In genomic region chr7:137335814-137336213, GRCh38 we compare ENCODE assay signal across 20 cellular contexts. TPM values are rescaled to one million over a fixed set of nuclear protein-coding genes. Genes with fewer than 3 reads are reported as not detected.
DNase-seq lines count a peak whose midpoint lies in the region; ATAC-seq, FAIRE-seq and TF ChIP-seq lines count a peak whose summit lies in the region.
"Had no signal": no experiment of that assay in that cellular context is flagged by ENCODE, and none has a peak within 500 bp of the region (broad histone marks: within the 10 kb centered on the region; RNA-seq: fewer than 3 reads in every experiment).

No MANE protein-coding gene starts in this region.

- no peaks in the 10 kb centered on the region for H4K20me1 ChIP-seq in PC-3 (ENCODE audit: low read length)

- FAIRE-seq in bronchial epithelial cell (lab: Jason Lieb, UNC), result no peak
- FAIRE-seq: GM12892, GM18507 had no signal

- no peaks in the 10 kb centered on the region for H3K79me2 ChIP-seq in PC-3 (ENCODE audit: low read length)

- H3K9ac ChIP-seq in PC-3 (ENCODE audit: low read length), result no peak overlapping the region
- H3K9ac ChIP-seq: SK-N-SH had no signal

- H3K36me3 ChIP-seq in PC-3 (ENCODE audit: low read depth, low read length) (no peaks in the 10 kb centered on the region), bronchial epithelial cell (ENCODE audit: control insufficient read depth, insufficient read depth, low read length) (no peaks in the 10 kb centered on the region), kidney epithelial cell (ENCODE audit: control insufficient read depth, insufficient read depth, low read length) (no peaks in the 10 kb centered on the region)

- BruUV-seq in PC-3 (replicated peaks; lab: Mats Ljungman, UMichigan), result no TSS peak

- H2AFZ ChIP-seq in PC-3 (ENCODE audit: low read length), result no peak overlapping the region
- H2AFZ ChIP-seq: GM23338 had no signal

- DNase-seq in PC-3 (peak; percentile 35), bronchial epithelial cell (ENCODE audit: low read depth) (peak; percentile 62), kidney epithelial cell (ENCODE audit: low read depth) (peak; percentile 16), SK-N-DZ (ENCODE audit: low spot score) (no peak), HT-29 (ENCODE audit: low spot score) (no peak), AG08396 (ENCODE audit: low spot score) (no peak)
- DNase-seq in activated CD4-positive, CD25-positive, alpha-beta regulatory T cell (lab: John Stamatoyannopoulos, UW), result no peak
- DNase-seq: DMS79; MM.1S; NCI-H1092; NCI-H146; NCI-H2081; NK-92 treated with Interleukin-12 subunit alpha and Interleukin-12 subunit beta, amount 100 ng/mL, for 24 hours; SHP77; SK-N-SH had no signal

- POLR2A ChIA-PET in PC-3 (lab: Charles Lee; ENCODE audit: unreplicated experiment), result no interaction called here

- no peak overlapping the region for H3K27ac ChIP-seq in PC-3 (ENCODE audit: low read length)

- H3K27me3 ChIP-seq in PC-3 (ENCODE audit: low read length) (peaks cover 12% of the 10 kb centered on the region), bronchial epithelial cell (ENCODE audit: control insufficient read depth, insufficient read depth, low read length) (no peaks in the 10 kb centered on the region), kidney epithelial cell (ENCODE audit: control insufficient read depth, insufficient read depth, low read length) (no peaks in the 10 kb centered on the region)

- no peak overlapping the region for H3K4me2 ChIP-seq in PC-3 (ENCODE audit: low read length)
- H3K4me2 ChIP-seq: GM23338, SK-N-SH had no signal

- intact Hi-C loops in PC-3 (cut with micrococcal nuclease), result no loop called here

- H3F3A ChIP-seq in PC-3 (ENCODE audit: low read length, unreplicated experiment), result no peaks in the 10 kb centered on the region

- H3K9me2 ChIP-seq in PC-3 (replicated peaks; ENCODE audit: low read length), result no peaks in the 10 kb centered on the region
- H3K9me2 ChIP-seq: SK-N-SH had no signal

- CTCF ChIA-PET in PC-3 (lab: Charles Lee), result no interaction called here

- no peak for TF ChIP-seq CTCF in PC-3 (conservative IDR thresholded peaks at IDR 0.05; ENCODE audit: low read depth, low read length)
- no peak for TF ChIP-seq CTCF in bronchial epithelial cell (IDR thresholded peaks at IDR 0.05; ENCODE audit: insufficient read depth, low read length, severe bottlenecking)
- TF ChIP-seq CTCF in kidney epithelial cell (IDR thresholded peaks at IDR 0.05; ENCODE audit: insufficient read depth, low read length, poor library complexity, severe bottlenecking), result no peak

- peaks cover 8% of the 10 kb centered on the region for H3K4me1 ChIP-seq in PC-3 (ENCODE audit: insufficient read depth, low read length)

- no peak overlapping the region for H3K4me3 ChIP-seq in PC-3 (ENCODE audit: low read length)
- H3K4me3 ChIP-seq in bronchial epithelial cell (ENCODE audit: low read depth, low read length), result no peak overlapping the region
- no peak overlapping the region for H3K4me3 ChIP-seq in kidney epithelial cell (ENCODE audit: low read depth, low read length)
- H3K4me3 ChIP-seq: GM23338 had no signal

- H3K9me3 ChIP-seq in PC-3 (ENCODE audit: low read length), result no peaks in the 10 kb centered on the region
- H3K9me3 ChIP-seq: SK-N-SH had no signal

- ATAC-seq in PC-3, result no peak
- ATAC-seq: GM23338 had no signal

RNA-seq across cellular contexts. Expression of gene PTN, which starts 7.7 kb away (rescaled TPM):
- total RNA-seq in PC-3 (2014; rRNA removed) (0.07 and 0.46 TPM in 2 replicates), bronchial epithelial cell (0.26 and 0.77 TPM in 2 replicates), kidney epithelial cell (4.7 and 10.4 TPM in 2 replicates)
- 20.9 and 22.6 TPM in 2 replicates for polyA plus RNA-seq in SK-N-DZ (2014; cell fraction: cytosol; rRNA removed)
- polyA plus RNA-seq in SK-N-DZ (2014; cell fraction: nucleus; rRNA removed), result 14.9 and 16.4 TPM in 2 replicates
- not detected in 2 replicates for total RNA-seq in HT-29 (2014; rRNA removed; shearing (Covaris generic))
- total RNA-seq: OCI-LY7 had no signal
- polyA plus RNA-seq: CD14-positive monocyte had no signal

Comparison
In these comparisons a context has a peak if more than half of its experiments do, and no peak if none do; other contexts are left out.
1. DNase-seq: peak in PC-3 (single experiment), bronchial epithelial cell (single experiment) and kidney epithelial cell (single experiment); none in SK-N-DZ (single experiment), HT-29 (single experiment), AG08396 (single experiment) and activated CD4-positive, CD25-positive, alpha-beta regulatory T cell (0 of 4).